ENCODE assay signal across 20 cellular contexts in genomic region chr5:114658179-114658578, GRCh38.
DNase-seq lines count a peak whose midpoint lies in the region; ATAC-seq, FAIRE-seq and TF ChIP-seq lines count a peak whose summit lies in the region.
"Had no signal": no experiment of that assay in that cellular context is flagged by ENCODE, and none has a peak within 500 bp of the region (broad histone marks: within the 10 kb centered on the region; RNA-seq: fewer than 3 reads in every experiment).

No MANE protein-coding gene starts in this region.

- WGBS in smooth muscle cell (ENCODE audit: low lambda C conversion rate) = 6% methylated on average over 1 of the region's 1 CpG

- H3K4me2 ChIP-seq in GM23338 (no peak overlapping the region), astrocyte (ENCODE audit: low read length) (no peak overlapping the region), smooth muscle cell (peak overlapping the region; percentile 68), OCI-LY7 (ENCODE audit: low read length) (no peak overlapping the region)
- H3K4me2 ChIP-seq: SK-N-SH had no signal

- no peak for TF ChIP-seq CTCF in GM23338 (conservative IDR thresholded peaks at IDR 0.05; ENCODE audit: low read depth in 2 of 2)
- no peak for TF ChIP-seq CTCF in astrocyte (IDR thresholded peaks at IDR 0.05; ENCODE audit: insufficient read depth, low read depth, low read length)
- no peak for TF ChIP-seq CTCF in left lung (IDR thresholded peaks at IDR 0.05)
- TF ChIP-seq CTCF in smooth muscle cell (IDR thresholded peaks at IDR 0.05; ENCODE audit: borderline replicate concordance, insufficient read depth, poor library complexity, severe bottlenecking) = no peak
- TF ChIP-seq CTCF in OCI-LY7 (conservative IDR thresholded peaks at IDR 0.05; ENCODE audit: low read length) = no peak

- H3K9me3 Mint-ChIP-seq in GM23338 (no peaks in the 10 kb centered on the region), astrocyte (ENCODE audit: unreplicated experiment) (peaks cover 2% of the 10 kb centered on the region)

- no peak overlapping the region for H3K4me3 ChIP-seq in GM23338
- no peak overlapping the region for H3K4me3 ChIP-seq in astrocyte (ENCODE audit: insufficient read depth, low read depth, low read length)
- no peak overlapping the region for H3K4me3 ChIP-seq in left lung
- no peak overlapping the region for H3K4me3 ChIP-seq in smooth muscle cell
- no peak overlapping the region for H3K4me3 ChIP-seq in OCI-LY7 (ENCODE audit: low read depth, low read length, poor library complexity, severe bottlenecking)
- H3K4me3 ChIP-seq: K562 had no signal

- intact Hi-C loops in left lung (cut with DNase I) = no loop called here
- intact Hi-C loops in OCI-LY7 (cut with micrococcal nuclease; ENCODE audit: unreplicated experiment) = no loop called here

- BruUV-seq in OCI-LY7 (replicated peaks; lab: Mats Ljungman, UMichigan) = no TSS peak

- H4K20me1 ChIP-seq in GM23338 (replicated peaks; ENCODE audit: insufficient read depth) (no peaks in the 10 kb centered on the region), astrocyte (ENCODE audit: insufficient read depth, low read length) (no peaks in the 10 kb centered on the region), smooth muscle cell (ENCODE audit: low read depth) (no peaks in the 10 kb centered on the region), OCI-LY7 (ENCODE audit: insufficient read depth, low read length) (no peaks in the 10 kb centered on the region)

- no peaks in the 10 kb centered on the region for H3K9me2 ChIP-seq in GM23338 (ENCODE audit: insufficient read depth)
- no peaks in the 10 kb centered on the region for H3K9me2 ChIP-seq in OCI-LY7 (ENCODE audit: insufficient read depth, low read length)
- H3K9me2 ChIP-seq: SK-N-SH had no signal

- H3K4me1 ChIP-seq in GM23338 (ENCODE audit: insufficient read depth) (no peaks in the 10 kb centered on the region), astrocyte (ENCODE audit: insufficient read depth, low read length) (no peaks in the 10 kb centered on the region), left lung (no peaks in the 10 kb centered on the region), smooth muscle cell (ENCODE audit: low read depth) (peaks cover 7% of the 10 kb centered on the region), OCI-LY7 (ENCODE audit: insufficient read depth, low read length, poor library complexity, severe bottlenecking) (no peaks in the 10 kb centered on the region)

- no peaks in the 10 kb centered on the region for H3K36me3 ChIP-seq in GM23338 (ENCODE audit: insufficient read depth)
- no peaks in the 10 kb centered on the region for H3K36me3 ChIP-seq in astrocyte (ENCODE audit: insufficient read depth, low read length)
- no peaks in the 10 kb centered on the region for H3K36me3 ChIP-seq in left lung
- no peaks in the 10 kb centered on the region for H3K36me3 ChIP-seq in smooth muscle cell (ENCODE audit: low read depth)
- no peaks in the 10 kb centered on the region for H3K36me3 ChIP-seq in OCI-LY7 (ENCODE audit: insufficient read depth, low read length)

- H3K27me3 Mint-ChIP-seq in GM23338 (ENCODE audit: insufficient read depth, low read depth, poor library complexity) = peaks cover 7% of the 10 kb centered on the region
- no peaks in the 10 kb centered on the region for H3K27me3 Mint-ChIP-seq in astrocyte (ENCODE audit: low read depth, unreplicated experiment)
- H3K27me3 Mint-ChIP-seq: B cell; CD4-positive, alpha-beta T cell had no signal

- H3K27me3 ChIP-seq in GM23338 (ENCODE audit: insufficient read depth) = no peaks in the 10 kb centered on the region
- H3K27me3 ChIP-seq in astrocyte (ENCODE audit: insufficient read depth, low read length) = no peaks in the 10 kb centered on the region
- H3K27me3 ChIP-seq in left lung = no peaks in the 10 kb centered on the region
- no peaks in the 10 kb centered on the region for H3K27me3 ChIP-seq in smooth muscle cell (ENCODE audit: low read depth)

- no peak overlapping the region for H3K4me3 Mint-ChIP-seq in GM23338
- no peak overlapping the region for H3K4me3 Mint-ChIP-seq in astrocyte (ENCODE audit: unreplicated experiment)
- H3K4me3 Mint-ChIP-seq: B cell; CD4-positive, alpha-beta T cell had no signal

- DNase-seq in GM23338 (ENCODE audit: low spot score) = no peak
- DNase-seq in astrocyte (ENCODE audit: low read depth) = no peak
- DNase-seq in left lung = peak in 1 of 2 donors; percentile 38
- DNase-seq in smooth muscle cell (lab: John Stamatoyannopoulos, UW; ENCODE audit: unreplicated experiment) = no peak
- no peak for DNase-seq in putamen (ENCODE audit: low spot score)
- DNase-seq in OCI-LY7 (ENCODE audit: low spot score) = no peak
- DNase-seq: CD4-positive, alpha-beta T cell; DND-41; H7; NCI-H1092 treated with DMSO at 0.1 percent for 48 hours; NCI-H1694; NCI-H446 treated with DMSO at 0.1 percent for 48 hours; NCI-H748 treated with DMSO at 0.1 percent for 48 hours; SK-N-SH had no signal

- no peak for FAIRE-seq in astrocyte (lab: Jason Lieb, UNC)
- FAIRE-seq: K562 had no signal

- ATAC-seq in GM23338 (no peak), left lung (peak; percentile 93), HG02642 (IDR thresholded peaks at IDR 0.05; ENCODE audit: poor library complexity, unreplicated experiment) (no peak), HG03460 (IDR thresholded peaks at IDR 0.05; ENCODE audit: unreplicated experiment) (no peak)
- ATAC-seq: K562, Panc1, Right ventricle myocardium inferior had no signal

- H2AFZ ChIP-seq in GM23338 (0 out of 2 replicates have a peak overlapping the region, but pooled peaks have one; percentile 5), astrocyte (ENCODE audit: low read depth, low read length) (no peak overlapping the region), smooth muscle cell (ENCODE audit: low read depth) (no peak overlapping the region), OCI-LY7 (ENCODE audit: low read length) (no peak overlapping the region)

- H3K27ac Mint-ChIP-seq in GM23338 (no peak overlapping the region), astrocyte (ENCODE audit: unreplicated experiment) (peak overlapping the region; percentile 94)
- H3K27ac Mint-ChIP-seq: B cell; CD4-positive, alpha-beta T cell had no signal

- POLR2A ChIA-PET in OCI-LY7 (lab: Charles Lee) = interaction anchor here (0.6 kb wide), 1 partner anchor 720 kb away, joined by 3 read pairs; no protein-coding TSS in a partner anchor

- H3K9ac ChIP-seq in astrocyte (ENCODE audit: low read length) (no peak overlapping the region), smooth muscle cell (ENCODE audit: low read depth) (peak overlapping the region; percentile 45)
- H3K9ac ChIP-seq: SK-N-SH had no signal

- CTCF ChIA-PET in OCI-LY7 (lab: Charles Lee; ENCODE audit: unreplicated experiment) = no interaction called here

- H3K9me3 ChIP-seq in astrocyte (ENCODE audit: insufficient read depth, low read depth, low read length) = no peaks in the 10 kb centered on the region
- H3K9me3 ChIP-seq in left lung = peaks cover 0 to 3% of the 10 kb centered on the region in 2 donors
- H3K9me3 ChIP-seq in smooth muscle cell (replicated peaks; ENCODE audit: low read depth) = no peaks in the 10 kb centered on the region
- H3K9me3 ChIP-seq in OCI-LY7 (ENCODE audit: low read length) = no peaks in the 10 kb centered on the region
- H3K9me3 ChIP-seq: SK-N-SH had no signal

- peaks cover 5% of the 10 kb centered on the region for H3K4me1 Mint-ChIP-seq in GM23338
- peaks cover 31% of the 10 kb centered on the region for H3K4me1 Mint-ChIP-seq in astrocyte (ENCODE audit: low read depth, unreplicated experiment)
- H3K4me1 Mint-ChIP-seq: B cell had no signal

- H3K79me2 ChIP-seq in GM23338 (replicated peaks; ENCODE audit: insufficient read depth) = no peaks in the 10 kb centered on the region
- no peaks in the 10 kb centered on the region for H3K79me2 ChIP-seq in astrocyte (ENCODE audit: insufficient read depth, low read length)
- H3K79me2 ChIP-seq in smooth muscle cell (ENCODE audit: low read depth) = no peaks in the 10 kb centered on the region
- no peaks in the 10 kb centered on the region for H3K79me2 ChIP-seq in OCI-LY7 (ENCODE audit: insufficient read depth, low read depth, low read length)

- H3F3A ChIP-seq in GM23338 (replicated peaks; ENCODE audit: low read depth) = no peaks in the 10 kb centered on the region
- H3F3A ChIP-seq in smooth muscle cell (ENCODE audit: low read depth) = peaks cover 10% of the 10 kb centered on the region

- no peak overlapping the region for H3K27ac ChIP-seq in GM23338 (ENCODE audit: low read depth)
- no peak overlapping the region for H3K27ac ChIP-seq in astrocyte (ENCODE audit: low read depth, low read length)
- H3K27ac ChIP-seq in left lung = peak overlapping the region in 1 of 2 donors; percentile 57
- peak overlapping the region; percentile 81 for H3K27ac ChIP-seq in smooth muscle cell (ENCODE audit: low read depth)
- H3K27ac ChIP-seq in OCI-LY7 (ENCODE audit: low read depth, low read length, poor library complexity, severe bottlenecking) = no peak overlapping the region

- no peaks in the 10 kb centered on the region for H3K36me3 Mint-ChIP-seq in GM23338 (ENCODE audit: low read depth)
- no peaks in the 10 kb centered on the region for H3K36me3 Mint-ChIP-seq in astrocyte (ENCODE audit: low read depth, unreplicated experiment)

TF ChIP-seq in GM23338, 12 proteins besides CTCF, POLR2A, EP300 and RAD21 (continues in another document):
- TF ChIP-seq ZNF114 (CRISPR knock-in tag; IDR thresholded peaks at IDR 0.05) (no peak), EZH2 (IDR thresholded peaks at IDR 0.05; ENCODE audit: low read depth, unreplicated experiment) (no peak), NANOG (IDR thresholded peaks at IDR 0.05; ENCODE audit: borderline replicate concordance) (no peak)
- TF ChIP-seq, protein P1, sequence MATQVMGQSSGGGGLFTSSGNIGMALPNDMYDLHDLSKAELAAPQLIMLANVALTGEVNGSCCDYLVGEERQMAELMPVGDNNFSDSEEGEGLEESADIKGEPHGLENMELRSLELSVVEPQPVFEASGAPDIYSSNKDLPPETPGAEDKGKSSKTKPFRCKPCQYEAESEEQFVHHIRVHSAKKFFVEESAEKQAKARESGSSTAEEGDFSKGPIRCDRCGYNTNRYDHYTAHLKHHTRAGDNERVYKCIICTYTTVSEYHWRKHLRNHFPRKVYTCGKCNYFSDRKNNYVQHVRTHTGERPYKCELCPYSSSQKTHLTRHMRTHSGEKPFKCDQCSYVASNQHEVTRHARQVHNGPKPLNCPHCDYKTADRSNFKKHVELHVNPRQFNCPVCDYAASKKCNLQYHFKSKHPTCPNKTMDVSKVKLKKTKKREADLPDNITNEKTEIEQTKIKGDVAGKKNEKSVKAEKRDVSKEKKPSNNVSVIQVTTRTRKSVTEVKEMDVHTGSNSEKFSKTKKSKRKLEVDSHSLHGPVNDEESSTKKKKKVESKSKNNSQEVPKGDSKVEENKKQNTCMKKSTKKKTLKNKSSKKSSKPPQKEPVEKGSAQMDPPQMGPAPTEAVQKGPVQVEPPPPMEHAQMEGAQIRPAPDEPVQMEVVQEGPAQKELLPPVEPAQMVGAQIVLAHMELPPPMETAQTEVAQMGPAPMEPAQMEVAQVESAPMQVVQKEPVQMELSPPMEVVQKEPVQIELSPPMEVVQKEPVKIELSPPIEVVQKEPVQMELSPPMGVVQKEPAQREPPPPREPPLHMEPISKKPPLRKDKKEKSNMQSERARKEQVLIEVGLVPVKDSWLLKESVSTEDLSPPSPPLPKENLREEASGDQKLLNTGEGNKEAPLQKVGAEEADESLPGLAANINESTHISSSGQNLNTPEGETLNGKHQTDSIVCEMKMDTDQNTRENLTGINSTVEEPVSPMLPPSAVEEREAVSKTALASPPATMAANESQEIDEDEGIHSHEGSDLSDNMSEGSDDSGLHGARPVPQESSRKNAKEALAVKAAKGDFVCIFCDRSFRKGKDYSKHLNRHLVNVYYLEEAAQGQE (IDR thresholded peaks at IDR 0.05; ENCODE audit: unreplicated experiment) = no peak
